In genomic region chr1:165598676-165599059, GRCh38 we compare ENCODE assay signal across 9 cellular contexts. TPM values are rescaled to one million over a fixed set of nuclear protein-coding genes. Genes with fewer than 3 reads are reported as not detected.
DNase-seq lines count a peak whose midpoint lies in the region; ATAC-seq and TF ChIP-seq lines count a peak whose summit lies in the region.
"Had no signal": no experiment of that assay in that cellular context is flagged by ENCODE, and none has a peak within 500 bp of the region (broad histone marks: within the 10 kb centered on the region; RNA-seq: fewer than 3 reads in every experiment).

No MANE protein-coding gene starts in this region.

- H3K9ac ChIP-seq in colonic mucosa (ENCODE audit: low read depth in 2 of 2, low read length in 2 of 2) = peak overlapping the region; percentile 75 to 89

- no TSS peak for BruUV-seq in Calu3 (replicated peaks; lab: Mats Ljungman, UMichigan)

- H3K4me3 Mint-ChIP-seq in Calu3 (ENCODE audit: low read depth, unreplicated experiment) (peak overlapping the region; percentile 91), natural killer cell (peak overlapping the region; percentile 88)

- no peaks in the 10 kb centered on the region for H3K9me3 ChIP-seq in colonic mucosa

- H3K36me3 ChIP-seq in colonic mucosa = no peaks in the 10 kb centered on the region

- H3K4me1 ChIP-seq in colonic mucosa = peaks cover 5% of the 10 kb centered on the region

- peak overlapping the region; percentile 39 for H3K27ac ChIP-seq in colonic mucosa

- peaks cover 10% of the 10 kb centered on the region for H3K27me3 ChIP-seq in colonic mucosa

- intact Hi-C loops in Calu3 (cut with micrococcal nuclease; ENCODE audit: unreplicated experiment) = loop anchor here (2.0 to 10.0 kb wide), 2 partner anchors 228 to 454 kb away; partner anchors contain the start of gene UCK2
- intact Hi-C loops in colonic mucosa (cut with DNase I) = no loop called here
- intact Hi-C loops in natural killer cell (cut with micrococcal nuclease) = loop anchor here (1.0 to 10.0 kb wide), 4 partner anchors 33 to 454 kb away; partner anchors contain the start of genes ALDH9A1 and MGST3

- TF ChIP-seq CTCF in Calu3 (IDR thresholded peaks at IDR 0.05; ENCODE audit: unreplicated experiment) (no peak), colonic mucosa (IDR thresholded peaks at IDR 0.05) (no peak), natural killer cell (IDR thresholded peaks at IDR 0.05) (no peak)

- H3K4me3 ChIP-seq in colonic mucosa = peak overlapping the region; percentile 47

- H3K27ac Mint-ChIP-seq in Calu3 (ENCODE audit: unreplicated experiment) = peak overlapping the region; percentile 93
- H3K27ac Mint-ChIP-seq in natural killer cell = peak overlapping the region; percentile 76 to 96

- H3K27me3 Mint-ChIP-seq in Calu3 (ENCODE audit: unreplicated experiment) (peaks cover 18% of the 10 kb centered on the region), natural killer cell (ENCODE audit: low read depth in 2 of 2) (peaks cover 16 to 32% of the 10 kb centered on the region in 2 donors)

- ATAC-seq in natural killer cell (no peak), GM18519 (IDR thresholded peaks at IDR 0.05; ENCODE audit: low FRiP score, unreplicated experiment) (no peak)

- no peak for DNase-seq in Calu3
- DNase-seq in NCI-H1105 (lab: John Stamatoyannopoulos, UW) = peak; percentile 8
- no peak for DNase-seq in colonic mucosa
- no peak for DNase-seq in natural killer cell
- DNase-seq in GF-D8 (lab: John Stamatoyannopoulos, UW) = no peak
- no peak for DNase-seq in mesenteric fat pad (ENCODE audit: low spot score)
- no peak for DNase-seq in medulla oblongata (ENCODE audit: extremely low spot score)

- H3K4me1 Mint-ChIP-seq in Calu3 (ENCODE audit: low read depth, unreplicated experiment) (peaks cover 21% of the 10 kb centered on the region), natural killer cell (peaks cover 21 to 29% of the 10 kb centered on the region in 2 donors)

- no peaks in the 10 kb centered on the region for H3K9me3 Mint-ChIP-seq in Calu3 (ENCODE audit: low read depth, unreplicated experiment)
- H3K9me3 Mint-ChIP-seq in natural killer cell = no peaks in the 10 kb centered on the region

- H3K36me3 Mint-ChIP-seq in Calu3 (ENCODE audit: insufficient read depth, unreplicated experiment) (peaks cover 10% of the 10 kb centered on the region), natural killer cell (no peaks in the 10 kb centered on the region)

- CTCF ChIA-PET in Calu3 (lab: Charles Lee) = interaction anchor here (1.2 to 1.6 kb wide), 3 partner anchors 79 to 196 kb away, joined by 3 to 4 read pairs (median 3); no protein-coding TSS in a partner anchor

RNA-seq across cellular contexts. Expression of gene MGST3, which starts 32.4 kb away (rescaled TPM):
- 136 and 139 TPM in 2 replicates for total RNA-seq in Calu3 (2022)
- total RNA-seq in colonic mucosa = 100 to 1,000 TPM; 338 to 410 TPM
- 10 to 100 TPM; 27.2 to 34.3 (median 29.0) TPM for total RNA-seq in natural killer cell
- total RNA-seq in mesenteric fat pad = 418 TPM

RNA-seq across cellular contexts. Expression of gene LRRC52, which starts 54.9 kb away (rescaled TPM):
- total RNA-seq in Calu3 (2022) (not detected in 2 replicates), colonic mucosa (not detected), natural killer cell (not detected), mesenteric fat pad (not detected)
- total RNA-seq: NCI-H460 had no signal
